Comparison of ENCODE assay signal across 20 cellular contexts in genomic region chr16:85042606-85043005, GRCh38.
"Had no signal": no experiment of that assay in that cellular context is flagged by ENCODE, and none has a peak within 500 bp of the region (broad histone marks: within the 10 kb centered on the region; RNA-seq: fewer than 3 reads in every experiment).

No MANE protein-coding gene starts in this region.

- H3K4me1 ChIP-seq: parathyroid adenoma had no signal

- H3K27me3 ChIP-seq: dorsolateral prefrontal cortex, esophagus muscularis mucosa, gastrocnemius medialis, left lung, stomach had no signal

- H3K9me3 ChIP-seq: esophagus muscularis mucosa, gastrocnemius medialis, left lung, prostate gland, stomach had no signal

- ATAC-seq: gastrocnemius medialis, left lung, sciatic nerve had no signal

- H3K36me3 ChIP-seq: gastrocnemius medialis, prostate gland had no signal

- H3K27ac ChIP-seq: epithelial cell of prostate, esophagus muscularis mucosa, gastrocnemius medialis, left lung, parathyroid adenoma, prostate gland, skin epidermis had no signal

- H3K4me3 ChIP-seq: dorsolateral prefrontal cortex, esophagus muscularis mucosa, left lung, lung, prostate gland, skin epidermis, stomach had no signal

- DNase-seq: cortex of kidney; effector CD8-positive, alpha-beta T cell; gastrocnemius medialis; immature natural killer cell; left lung; mesendoderm; naive B cell; retina; stimulated activated CD4-positive, alpha-beta T cell treated with anti-CD3 and anti-CD28 coated beads, Interleukin-2, amount 100 ng/mL, for 24 hours; stimulated activated CD4-positive, alpha-beta T cell treated with anti-CD3 and anti-CD28 coated beads, Interleukin-4, amount 100 ng/mL, for 4 hours; stimulated activated naive CD4-positive, alpha-beta T cell; stomach had no signal
